10 cellular contexts compared by ENCODE assay signal in genomic region chr14:20434701-20435453, GRCh38. TPM values are rescaled to one million over a fixed set of nuclear protein-coding genes. Genes with fewer than 3 reads are reported as not detected.
DNase-seq lines count a peak whose midpoint lies in the region; TF ChIP-seq lines count a peak whose summit lies in the region.
"Had no signal": no experiment of that assay in that cellular context is flagged by ENCODE, and none has a peak within 500 bp of the region (broad histone marks: within the 10 kb centered on the region; RNA-seq: fewer than 3 reads in every experiment).

No MANE protein-coding gene starts in this region.

- no peak for TF ChIP-seq CTCF in esophagus muscularis mucosa (IDR thresholded peaks at IDR 0.05)
- no peak for TF ChIP-seq CTCF in tibial artery (IDR thresholded peaks at IDR 0.05)
- no peak for TF ChIP-seq CTCF in GM13977 (IDR thresholded peaks at IDR 0.05; ENCODE audit: extremely low read depth, insufficient read depth, missing control alignments)

- H3K27ac ChIP-seq in esophagus muscularis mucosa (replicated peaks in 1 of 4) (peak overlapping the region; percentile 63 to 82 (median 73)), tibial artery (peak overlapping the region; percentile 60 to 63)

- H3K4me3 ChIP-seq in esophagus muscularis mucosa, result peak overlapping the region; percentile 45 to 54 (median 47)
- peak overlapping the region; percentile 31 to 43 for H3K4me3 ChIP-seq in tibial artery

- H3K27me3 ChIP-seq in esophagus muscularis mucosa, result peaks cover 0 to 24% (median 0%) of the 10 kb centered on the region in 4 donors
- H3K27me3 ChIP-seq in tibial artery, result no peaks in the 10 kb centered on the region

- TF ChIP-seq EP300 in esophagus muscularis mucosa (IDR thresholded peaks at IDR 0.05), result no peak

- H3K36me3 ChIP-seq in esophagus muscularis mucosa (no peaks in the 10 kb centered on the region), tibial artery (no peaks in the 10 kb centered on the region)

- DNase-seq in DMS153 treated with DMSO at 0.1 percent for 48 hours (lab: John Stamatoyannopoulos, UW; ENCODE audit: unreplicated experiment) (peak; percentile 54), DMS153 (lab: John Stamatoyannopoulos, UW) (no peak), esophagus muscularis mucosa (ENCODE audit: extremely low spot score) (no peak), midbrain (lab: John Stamatoyannopoulos, UW) (peak; percentile 85), tibial artery (peak; percentile 87 to 89), UCSD-AML1 (lab: John Stamatoyannopoulos, UW; ENCODE audit: unreplicated experiment) (no peak), T1000 (lab: John Stamatoyannopoulos, UW) (no peak), GM13977 (ENCODE audit: low spot score) (no peak)
- DNase-seq: effector CD4-positive, alpha-beta T cell; naive thymus-derived CD8-positive, alpha-beta T cell had no signal

- 36% methylated on average over 25 of the region's 33 CpGs for WGBS in esophagus muscularis mucosa

- peaks cover 10 to 35% (median 24%) of the 10 kb centered on the region in 4 donors for H3K4me1 ChIP-seq in esophagus muscularis mucosa
- peaks cover 0 to 14% (median 11%) of the 10 kb centered on the region in 4 donors for H3K4me1 ChIP-seq in tibial artery

- in situ Hi-C loops in GM13977 (cut with MboI; ENCODE audit: low pct_unique_long_range_greater_than_20kb, low sequenced_read_pairs, unreplicated experiment), result no loop called here

- H3K9me3 ChIP-seq in esophagus muscularis mucosa (no peaks in the 10 kb centered on the region), tibial artery (no peaks in the 10 kb centered on the region)

- no peak for TF ChIP-seq POLR2A in esophagus muscularis mucosa (IDR thresholded peaks at IDR 0.05; ENCODE audit: low read depth)

- intact Hi-C loops in esophagus muscularis mucosa (cut with DNase I) (no loop called here), tibial artery (cut with DNase I; ENCODE audit: low total_unique reads) (no loop called here)

RNA-seq across cellular contexts. Expression of gene KLHL33, which starts 1.1 kb away (rescaled TPM):
- total RNA-seq in esophagus muscularis mucosa, result under 1 TPM; 0.50 to 0.92 (median 0.77) TPM

RNA-seq across cellular contexts. Expression of gene OSGEP, which starts 19.7 kb away (rescaled TPM):
- 10 to 100 TPM; 23.5 to 36.8 (median 24.8) TPM for total RNA-seq in esophagus muscularis mucosa

RNA-seq across cellular contexts. Expression of gene APEX1, which starts 20.1 kb away (rescaled TPM):
- 100 to 1,000 TPM; 101 to 105 (median 104) TPM for total RNA-seq in esophagus muscularis mucosa

RNA-seq across cellular contexts. Expression of gene TEP1, which starts 21.6 kb away (rescaled TPM):
- 10 to 100 TPM; 17.2 to 28.8 (median 22.9) TPM for total RNA-seq in esophagus muscularis mucosa

RNA-seq across cellular contexts. Expression of gene PIP4P1, which starts 26.4 kb away (rescaled TPM):
- total RNA-seq in esophagus muscularis mucosa, result 10 to 100 TPM; 18.7 to 27.9 (median 24.5) TPM

Comparison
In these comparisons a context has a peak if more than half of its experiments do, and no peak if none do; other contexts are left out.
1. DNase-seq: peak in DMS153 treated with DMSO at 0.1 percent for 48 hours (single experiment), midbrain (single experiment) and tibial artery (2 of 2); none in DMS153 (single experiment), esophagus muscularis mucosa (single experiment), UCSD-AML1 (single experiment), T1000 (single experiment) and GM13977 (single experiment).